ENCODE assay signal across 33 cellular contexts in the genomic region with DNA sequence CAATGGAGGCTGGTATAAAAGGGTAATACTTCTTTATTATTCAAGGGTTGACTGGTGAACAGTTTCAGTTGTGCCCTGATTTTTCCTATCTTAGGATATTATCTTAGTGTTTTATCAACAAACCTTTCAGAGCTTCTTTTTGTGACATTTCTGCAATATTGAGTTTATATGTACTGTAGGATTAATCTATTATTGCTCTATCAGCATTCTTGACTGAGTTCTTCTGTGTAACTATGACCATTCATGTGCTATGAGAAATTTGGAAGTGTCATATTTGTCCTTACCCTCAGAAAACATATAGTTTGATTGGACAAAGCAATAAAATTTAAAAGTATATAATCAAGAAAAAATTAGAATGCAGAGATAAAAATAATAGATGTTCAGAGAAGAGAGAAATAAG.
"Had no signal": no experiment of that assay in that cellular context is flagged by ENCODE, and none has a peak within 500 bp of the region (broad histone marks: within the 10 kb centered on the region; RNA-seq: fewer than 3 reads in every experiment).

No MANE protein-coding gene starts in this region.

- ATAC-seq: PC-3, Right ventricle myocardium inferior had no signal

- H3K27me3 Mint-ChIP-seq: activated CD8-positive, alpha-beta memory T cell treated with anti-CD3 and anti-CD28 coated beads, Interleukin-2, amount 10 ng/mL, durations not matched to agents 7 days and 5 days; activated naive CD8-positive, alpha-beta T cell treated with anti-CD3 and anti-CD28 coated beads for 36 hours had no signal

- H3K27me3 ChIP-seq: brain microvascular endothelial cell, MG63 had no signal

- H3K4me3 Mint-ChIP-seq: activated CD4-positive, alpha-beta memory T cell treated with anti-CD3 and anti-CD28 coated beads, Interleukin-2, amount 10 ng/mL, durations not matched to agents 7 days and 5 days; activated CD8-positive, alpha-beta memory T cell treated with anti-CD3 and anti-CD28 coated beads, Interleukin-2, amount 10 ng/mL, durations not matched to agents 7 days and 5 days; activated naive CD8-positive, alpha-beta T cell treated with anti-CD3 and anti-CD28 coated beads for 36 hours had no signal

- H3K27ac Mint-ChIP-seq: activated CD4-positive, alpha-beta memory T cell treated with anti-CD3 and anti-CD28 coated beads, Interleukin-2, amount 10 ng/mL, durations not matched to agents 7 days and 5 days; activated CD8-positive, alpha-beta memory T cell treated with anti-CD3 and anti-CD28 coated beads, Interleukin-2, amount 10 ng/mL, durations not matched to agents 7 days and 5 days; activated naive CD8-positive, alpha-beta T cell treated with anti-CD3 and anti-CD28 coated beads for 36 hours had no signal

- H3K36me3 ChIP-seq: brain microvascular endothelial cell, MG63, WERI-Rb-1 had no signal

- H3K27ac ChIP-seq: brain microvascular endothelial cell, RWPE1, WERI-Rb-1 had no signal

- DNase-seq: activated CD4-positive, alpha-beta memory T cell treated with anti-CD3 and anti-CD28 coated beads, Interleukin-2, amount 10 ng/mL, durations not matched to agents 7 days and 5 days; activated CD4-positive, alpha-beta T cell treated with anti-CD3 and anti-CD28 coated beads for 1 hour; activated CD4-positive, alpha-beta T cell treated with anti-CD3 and anti-CD28 coated beads for 48 hours; activated CD4-positive, CD25-positive, alpha-beta regulatory T cell; activated CD8-positive, alpha-beta memory T cell treated with anti-CD3 and anti-CD28 coated beads for 24 hours; activated CD8-positive, alpha-beta memory T cell treated with anti-CD3 and anti-CD28 coated beads, Interleukin-2, amount 10 ng/mL, durations not matched to agents 7 days and 5 days; activated CD8-positive, alpha-beta memory T cell treated with anti-CD3 and anti-CD28 coated beads, Interleukin-2, amount 50 U/mL, for 48 hours; activated effector memory CD4-positive, alpha-beta T cell treated with Interleukin-2 at 50 U/mL for 16 hours; activated naive CD4-positive, alpha-beta T cell treated with anti-CD3 and anti-CD28 coated beads, Interleukin-2, amount 50 U/mL, for 16 hours; activated naive CD8-positive, alpha-beta T cell treated with anti-CD3 and anti-CD28 coated beads for 36 hours; activated T-cell treated with anti-CD3 and anti-CD28 coated beads, Interleukin-2, amount 50 U/mL, for 48 hours; amniotic stem cell; aorta; brain microvascular endothelial cell; Kasumi-1; MG63; MV-4-11; NCI-H1092; NCI-H1436 treated with DMSO at 0.1 percent for 48 hours; NCI-H187; NCI-H2029 treated with DMSO at 0.1 percent for 48 hours; NCI-H2107; NCI-H2171; NCI-H510A; NCI-H526; NCI-H748 treated with DMSO at 0.1 percent for 48 hours; NK-92 treated with Interleukin-12 subunit alpha and Interleukin-12 subunit beta, amount 100 ng/mL, for 24 hours; PC-3; SIG-M5; T1000; WERI-Rb-1 had no signal

- H3K4me3 ChIP-seq: MG63 had no signal

- H3K9me3 ChIP-seq: MG63 had no signal
